35 cellular contexts compared by ENCODE assay signal in genomic region chr4:162988530-162988929, GRCh38.
"Had no signal": no experiment of that assay in that cellular context is flagged by ENCODE, and none has a peak within 500 bp of the region (broad histone marks: within the 10 kb centered on the region; RNA-seq: fewer than 3 reads in every experiment).

No MANE protein-coding gene starts in this region.

- H3K27me3 ChIP-seq: MG63 had no signal

- H3K36me3 ChIP-seq: MG63 had no signal

- DNase-seq: Karpas-422, Kasumi-1, MG63, MM.1S, MV-4-11, NCI-H1048, NCI-H1092, NCI-H1092 treated with DMSO at 0.1 percent for 48 hours, NCI-H1105, NCI-H1105 treated with DMSO at 0.1 percent for 48 hours, NCI-H1417 treated with DMSO at 0.1 percent for 48 hours, NCI-H1436, NCI-H1436 treated with DMSO at 0.1 percent for 48 hours, NCI-H146, NCI-H1694, NCI-H1694 treated with DMSO at 0.1 percent for 48 hours, NCI-H187, NCI-H187 treated with DMSO at 0.1 percent for 48 hours, NCI-H1930, NCI-H2029, NCI-H2029 treated with DMSO at 0.1 percent for 48 hours, NCI-H2081, NCI-H2081 treated with DMSO at 0.1 percent for 48 hours, NCI-H2107, NCI-H2171, NCI-H2171 treated with DMSO at 0.1 percent for 48 hours, NCI-H2227 treated with DMSO at 0.1 percent for 48 hours, NCI-H226, NCI-H345, NCI-H446, NCI-H446 treated with DMSO at 0.1 percent for 48 hours, NCI-H510A, NCI-H510A treated with DMSO at 0.1 percent for 48 hours, NCI-H524, NCI-H524 treated with DMSO at 0.1 percent for 48 hours had no signal

- H3K4me3 ChIP-seq: MG63 had no signal

- H3K9me3 ChIP-seq: MG63 had no signal
